Comparison of ENCODE assay signal across 14 cellular contexts in the genomic region with DNA sequence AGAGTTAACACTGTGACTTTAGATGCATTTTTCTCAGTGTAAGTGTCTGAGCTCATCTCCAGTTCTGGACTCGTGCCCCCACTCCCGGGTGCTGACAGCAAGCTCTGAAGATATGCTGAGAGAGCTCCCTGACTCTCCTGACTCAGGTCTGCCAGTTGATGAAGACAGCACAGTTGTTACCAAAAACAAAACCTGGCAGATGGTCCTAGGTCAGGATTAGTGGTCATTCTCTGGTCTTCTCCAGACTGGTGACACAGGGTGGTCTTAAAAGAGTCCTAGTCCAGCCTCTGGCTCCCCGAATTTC. TPM values are rescaled to one million over a fixed set of nuclear protein-coding genes. Genes with fewer than 3 reads are reported as not detected.
DNase-seq lines count a peak whose midpoint lies in the region; ATAC-seq and TF ChIP-seq lines count a peak whose summit lies in the region.
"Had no signal": no experiment of that assay in that cellular context is flagged by ENCODE, and none has a peak within 500 bp of the region (broad histone marks: within the 10 kb centered on the region; RNA-seq: fewer than 3 reads in every experiment).

No MANE protein-coding gene starts in this region.

- H2AFZ ChIP-seq in mammary epithelial cell (ENCODE audit: low read depth, low read length): no peak overlapping the region

- H3K27me3 Mint-ChIP-seq in activated B cell treated with CpG ODN at 0.5 μM for 24 hours: no peaks in the 10 kb centered on the region

- H3K9me3 Mint-ChIP-seq in activated B cell treated with CpG ODN at 0.5 μM for 24 hours: no peaks in the 10 kb centered on the region
- H3K9me3 Mint-ChIP-seq: CD14-positive monocyte had no signal

- no peaks in the 10 kb centered on the region for H4K20me1 ChIP-seq in mammary epithelial cell (ENCODE audit: insufficient read depth, low read length)

- ATAC-seq in activated B cell treated with CpG ODN at 0.5 μM for 24 hours (ENCODE audit: low read depth) (no peak), HG02885 (IDR thresholded peaks at IDR 0.05; ENCODE audit: poor library complexity, unreplicated experiment) (no peak)

- H3K79me2 ChIP-seq in mammary epithelial cell (ENCODE audit: insufficient read depth, low read length): no peaks in the 10 kb centered on the region

- no peaks in the 10 kb centered on the region for H3K36me3 Mint-ChIP-seq in activated B cell treated with CpG ODN at 0.5 μM for 24 hours (ENCODE audit: low read depth)
- H3K36me3 Mint-ChIP-seq: CD14-positive monocyte had no signal

- H3K9ac ChIP-seq in mammary epithelial cell (ENCODE audit: insufficient read depth, low read length): no peak overlapping the region

- H3K36me3 ChIP-seq in mammary epithelial cell (ENCODE audit: insufficient read depth, low read length): no peaks in the 10 kb centered on the region
- H3K36me3 ChIP-seq: breast epithelium had no signal

- TF ChIP-seq CTCF in AG10803 (conservative IDR thresholded peaks at IDR 0.05; ENCODE audit: low read length) (no peak), activated B cell treated with CpG ODN at 0.5 μM for 24 hours (IDR thresholded peaks at IDR 0.05) (no peak), fibroblast of the aortic adventitia (IDR thresholded peaks at IDR 0.05; ENCODE audit: insufficient read depth, low read length) (no peak), mammary epithelial cell (conservative IDR thresholded peaks at IDR 0.05 in 1 of 2, IDR thresholded peaks at IDR 0.05 in 1 of 2; ENCODE audit: extremely low read depth in 1 of 2, insufficient read depth in 1 of 2, low read depth in 1 of 2, low read length in 2 of 2) (no peak)

- DNase-seq in AG10803 (ENCODE audit: low read depth) (peak; percentile 82), GM03348 (ENCODE audit: low spot score) (peak; percentile 67), activated B cell treated with CpG ODN at 0.5 μM for 24 hours (no peak), fibroblast of the aortic adventitia (ENCODE audit: low read depth) (peak; percentile 52), DMS79 treated with DMSO at 0.1 percent for 48 hours (lab: John Stamatoyannopoulos, UW) (no peak), cerebellar nuclear complex (lab: John Stamatoyannopoulos, UW) (no peak), mammary epithelial cell (no peak)
- DNase-seq: kidney; SHP77 treated with DMSO at 0.1 percent for 48 hours; stimulated activated CD4-positive, alpha-beta T cell treated with anti-CD3 and anti-CD28 coated beads, Interleukin-2, amount 100 ng/mL, for 48 hours had no signal

- no peak overlapping the region for H3K4me3 Mint-ChIP-seq in activated B cell treated with CpG ODN at 0.5 μM for 24 hours
- H3K4me3 Mint-ChIP-seq: CD14-positive monocyte had no signal

- intact Hi-C loops in activated B cell treated with CpG ODN at 0.5 μM for 24 hours (cut with micrococcal nuclease) (no loop called here), mammary epithelial cell (cut with micrococcal nuclease) (no loop called here)

- H3K4me2 ChIP-seq in mammary epithelial cell (ENCODE audit: insufficient read depth, low read depth, low read length): no peak overlapping the region

- dilution Hi-C loops in mammary epithelial cell (cut with HindIII; ENCODE audit: low sequenced_read_pairs): no loop called here

- BruUV-seq in mammary epithelial cell (replicated peaks; lab: Mats Ljungman, UMichigan): no TSS peak

- POLR2A ChIA-PET in activated B cell treated with CpG ODN at 0.5 μM for 24 hours (lab: Charles Lee): interaction anchor here (0.6 to 1.3 kb wide), 4 partner anchors 8 to 320 kb away, joined by 3 to 7 read pairs (median 4); partner anchors contain the start of genes HPS4 and SRRD

- CTCF ChIA-PET in activated B cell treated with CpG ODN at 0.5 μM for 24 hours (lab: Charles Lee): interaction anchor here (1.0 to 2.7 kb wide), 8 partner anchors 8 to 268 kb away, joined by 3 to 15 read pairs (median 3); partner anchors contain the start of gene MIAT
- CTCF ChIA-PET in mammary epithelial cell (lab: Charles Lee; ENCODE audit: low non-redundant PET): interaction anchor here (0.5 to 1.4 kb wide), 4 partner anchors 13 to 165 kb away, joined by 3 to 4 read pairs (median 4); no protein-coding TSS in a partner anchor

- 44% methylated on average over 3 of the region's 3 CpGs for WGBS in mammary epithelial cell (ENCODE audit: low coverage, missing lambda C conversion rate)

- peak overlapping the region; percentile 46 for H3K27ac Mint-ChIP-seq in activated B cell treated with CpG ODN at 0.5 μM for 24 hours

- in situ Hi-C loops in mammary epithelial cell (cut with MboI; ENCODE audit: low sequenced_read_pairs in 2 of 2): no loop called here

- no peaks in the 10 kb centered on the region for H3K27me3 ChIP-seq in mammary epithelial cell (ENCODE audit: insufficient read depth, low read length)

- H3K9me3 ChIP-seq in mammary epithelial cell (replicated peaks; ENCODE audit: insufficient read depth, low read length): no peaks in the 10 kb centered on the region
- H3K9me3 ChIP-seq: breast epithelium had no signal

- peaks cover 10% of the 10 kb centered on the region for H3K4me1 ChIP-seq in mammary epithelial cell (ENCODE audit: insufficient read depth, low read length)
- H3K4me1 ChIP-seq: breast epithelium had no signal

- H3K27ac ChIP-seq in mammary epithelial cell (ENCODE audit: insufficient read depth, low read depth, low read length): no peak overlapping the region
- H3K27ac ChIP-seq: breast epithelium had no signal

- H3K4me1 Mint-ChIP-seq in activated B cell treated with CpG ODN at 0.5 μM for 24 hours: peaks cover 73% of the 10 kb centered on the region

- no peak overlapping the region for H3K4me3 ChIP-seq in AG10803 (ENCODE audit: low read length)
- no peak overlapping the region for H3K4me3 ChIP-seq in fibroblast of the aortic adventitia (ENCODE audit: low read depth, low read length)
- H3K4me3 ChIP-seq in mammary epithelial cell (replicated peaks in 1 of 3; ENCODE audit: insufficient read depth in 1 of 3, low read depth in 2 of 3, low read length in 3 of 3): no peak overlapping the region
- H3K4me3 ChIP-seq: breast epithelium had no signal

RNA-seq across cellular contexts. Expression of gene MIAT, which starts 8.6 kb away (rescaled TPM):
- total RNA-seq in activated B cell treated with CpG ODN at 0.5 μM for 24 hours: 6.6 and 7.3 TPM in 2 replicates
- total RNA-seq in fibroblast of the aortic adventitia (ENCODE audit: low replicate concordance): 0.72 and 2.0 TPM in 2 replicates
- total RNA-seq in mammary epithelial cell: under 1 TPM; 0.50 to 0.64 TPM
- polyA plus RNA-seq in mammary epithelial cell: 0.02 TPM
- polyA minus RNA-seq in mammary epithelial cell: 0.93 TPM

RNA-seq across cellular contexts. Expression of gene CRYBA4, which starts 44.2 kb away (rescaled TPM):
- total RNA-seq in activated B cell treated with CpG ODN at 0.5 μM for 24 hours (not detected in 2 replicates), fibroblast of the aortic adventitia (ENCODE audit: low replicate concordance) (not detected in 2 replicates), mammary epithelial cell (not detected)
- polyA plus RNA-seq in mammary epithelial cell: not detected
- not detected for polyA minus RNA-seq in mammary epithelial cell
- total RNA-seq: breast epithelium, HT1080 had no signal
- polyA plus RNA-seq: CD14-positive monocyte had no signal

RNA-seq across cellular contexts. Expression of gene CRYBB1, which starts 48.2 kb away (rescaled TPM):
- total RNA-seq in activated B cell treated with CpG ODN at 0.5 μM for 24 hours (not detected in 2 replicates), fibroblast of the aortic adventitia (ENCODE audit: low replicate concordance) (not detected in 2 replicates), mammary epithelial cell (not detected)
- polyA plus RNA-seq in mammary epithelial cell: not detected
- polyA minus RNA-seq in mammary epithelial cell: not detected
- total RNA-seq: HT1080 had no signal

Comparison
In these comparisons a context has a peak if more than half of its experiments do, and no peak if none do; other contexts are left out.
1. DNase-seq: peak in AG10803 (single experiment), GM03348 (single experiment) and fibroblast of the aortic adventitia (single experiment); none in activated B cell treated with CpG ODN at 0.5 μM for 24 hours (single experiment), DMS79 treated with DMSO at 0.1 percent for 48 hours (single experiment), cerebellar nuclear complex (0 of 2) and mammary epithelial cell (single experiment).